ENCODE assay signal across 22 cellular contexts in genomic region chr6:72267470-72267869, GRCh38.
"Had no signal": no experiment of that assay in that cellular context is flagged by ENCODE, and none has a peak within 500 bp of the region (broad histone marks: within the 10 kb centered on the region; RNA-seq: fewer than 3 reads in every experiment).

No MANE protein-coding gene starts in this region.

- DNase-seq: KBM-7, MM.1S, NCI-H1092 treated with DMSO at 0.1 percent for 48 hours, NCI-H1436, NCI-H187, NCI-H2029, NCI-H2081 treated with DMSO at 0.1 percent for 48 hours, NCI-H2171, NCI-H226, NCI-H446, NCI-H510A, NCI-H524 treated with DMSO at 0.1 percent for 48 hours, NCI-H69, NCI-H774, PC-3, SHP77, SK-N-SH, SW 1271, T-helper 1 cell had no signal

- H3K9me3 ChIP-seq: SK-N-SH had no signal

- ATAC-seq: Panc1, PC-3 had no signal

- H3K9ac ChIP-seq: SK-N-SH had no signal

- H3K4me2 ChIP-seq: SK-N-SH had no signal

- H3K27ac ChIP-seq: HL-60, RWPE1 had no signal
